8 cellular contexts compared by ENCODE assay signal in genomic region chr1:111204211-111204883, GRCh38. TPM values are rescaled to one million over a fixed set of nuclear protein-coding genes. Genes with fewer than 3 reads are reported as not detected.
DNase-seq lines count a peak whose midpoint lies in the region; ATAC-seq, FAIRE-seq and TF ChIP-seq lines count a peak whose summit lies in the region.

No MANE protein-coding gene starts in this region.

- ATAC-seq in GM18861 (IDR thresholded peaks at IDR 0.05; ENCODE audit: unreplicated experiment) (peak; percentile 49), HG03045 (IDR thresholded peaks at IDR 0.05; ENCODE audit: unreplicated experiment) (peak; percentile 78), RWPE2 (ENCODE audit: low read depth) (peak; percentile 64)
- peak; percentile 55 for ATAC-seq in activated naive CD8-positive, alpha-beta T cell treated with anti-CD3 and anti-CD28 coated beads, Interleukin-2, amount 50 U/mL, for 24 hours

- CTCF ChIA-PET in A673 (lab: Charles Lee): no interaction called here

- DNase-seq in A673 (ENCODE audit: low spot score): no peak
- no peak for DNase-seq in RWPE2 (ENCODE audit: low spot score)
- DNase-seq in activated naive CD8-positive, alpha-beta T cell treated with anti-CD3 and anti-CD28 coated beads, Interleukin-2, amount 50 U/mL, for 24 hours: peak; percentile 69
- peak; percentile 95 for DNase-seq in kidney
- peak; percentile 64 for DNase-seq in stimulated activated CD8-positive, alpha-beta memory T cell treated with anti-CD3 and anti-CD28 coated beads, Interleukin-12 subunit alpha, Interleukin-12 subunit beta, amount 100 ng/mL, for 1 hour (ENCODE audit: low read depth)
- no peak for DNase-seq in NCI-H1694 (lab: John Stamatoyannopoulos, UW)

- TF ChIP-seq CTCF in A673 (conservative IDR thresholded peaks at IDR 0.05; ENCODE audit: low read depth, low read length) (no peak), RWPE2 (IDR thresholded peaks at IDR 0.05; ENCODE audit: poor library complexity, severe bottlenecking) (no peak), kidney (IDR thresholded peaks at IDR 0.05; ENCODE audit: borderline replicate concordance, extremely low read depth, insufficient read depth) (no peak)

- no TSS peak for BruUV-seq in A673 (replicated peaks; lab: Mats Ljungman, UMichigan)

- peak overlapping the region; percentile 96 for H3K4me3 Mint-ChIP-seq in activated naive CD8-positive, alpha-beta T cell treated with anti-CD3 and anti-CD28 coated beads, Interleukin-2, amount 50 U/mL, for 24 hours

- H3K9me3 Mint-ChIP-seq in activated naive CD8-positive, alpha-beta T cell treated with anti-CD3 and anti-CD28 coated beads, Interleukin-2, amount 50 U/mL, for 24 hours: no peaks in the 10 kb centered on the region

- peaks cover 10% of the 10 kb centered on the region for H3K36me3 Mint-ChIP-seq in activated naive CD8-positive, alpha-beta T cell treated with anti-CD3 and anti-CD28 coated beads, Interleukin-2, amount 50 U/mL, for 24 hours (ENCODE audit: low read depth)

- intact Hi-C loops in A673 (cut with micrococcal nuclease; ENCODE audit: unreplicated experiment) (no loop called here), kidney (cut with DNase I) (no loop called here)

- H3K27ac Mint-ChIP-seq in activated naive CD8-positive, alpha-beta T cell treated with anti-CD3 and anti-CD28 coated beads, Interleukin-2, amount 50 U/mL, for 24 hours: peak overlapping the region; percentile 95

- peaks cover 63% of the 10 kb centered on the region for H3K27me3 ChIP-seq in A673 (replicated peaks; ENCODE audit: insufficient read depth, low read depth, low read length, poor library complexity)
- no peaks in the 10 kb centered on the region for H3K27me3 ChIP-seq in RWPE2 (ENCODE audit: insufficient read depth, poor library complexity, severe bottlenecking)

- FAIRE-seq in kidney (lab: Jason Lieb, UNC): no peak

- H3K36me3 ChIP-seq in A673 (ENCODE audit: insufficient read depth, low read length, poor library complexity, severe bottlenecking) (no peaks in the 10 kb centered on the region), RWPE2 (ENCODE audit: low read depth) (no peaks in the 10 kb centered on the region), kidney (ENCODE audit: control insufficient read depth in 1 of 2, insufficient read depth in 2 of 2, low read length in 2 of 2) (no peaks in the 10 kb centered on the region)

- H3K4me1 Mint-ChIP-seq in activated naive CD8-positive, alpha-beta T cell treated with anti-CD3 and anti-CD28 coated beads, Interleukin-2, amount 50 U/mL, for 24 hours: peaks cover 71% of the 10 kb centered on the region

- H3K9ac ChIP-seq in kidney (ENCODE audit: low read length in 2 of 2): peak overlapping the region in 1 of 2 donors; percentile 41

- no peaks in the 10 kb centered on the region for H3K4me1 ChIP-seq in A673 (ENCODE audit: insufficient read depth, low read length, poor library complexity, severe bottlenecking)
- H3K4me1 ChIP-seq in RWPE2 (ENCODE audit: insufficient read depth, poor library complexity, severe bottlenecking): peaks cover 16% of the 10 kb centered on the region
- peaks cover 24 to 35% of the 10 kb centered on the region in 2 donors for H3K4me1 ChIP-seq in kidney (ENCODE audit: control insufficient read depth in 1 of 2, insufficient read depth in 1 of 2, low read depth in 1 of 2, low read length in 2 of 2)

- H3K27me3 Mint-ChIP-seq in activated naive CD8-positive, alpha-beta T cell treated with anti-CD3 and anti-CD28 coated beads, Interleukin-2, amount 50 U/mL, for 24 hours: no peaks in the 10 kb centered on the region

- H3K27ac ChIP-seq in A673 (ENCODE audit: low read depth, low read length, poor library complexity, severe bottlenecking) (no peak overlapping the region), RWPE2 (ENCODE audit: poor library complexity, severe bottlenecking) (peak overlapping the region; percentile 48), kidney (ENCODE audit: low read depth in 2 of 2, low read length in 2 of 2) (peak overlapping the region; percentile 89 to 92)

- H3K4me3 ChIP-seq in A673 (ENCODE audit: low read depth, low read length, poor library complexity, severe bottlenecking) (peak overlapping the region; percentile 43), RWPE2 (ENCODE audit: severe bottlenecking) (peak overlapping the region; percentile 66), kidney (ENCODE audit: low read length in 2 of 2) (peak overlapping the region; percentile 55 to 67)

- H3K9me3 ChIP-seq in A673 (ENCODE audit: low read depth, low read length, poor library complexity, severe bottlenecking) (no peaks in the 10 kb centered on the region), RWPE2 (ENCODE audit: severe bottlenecking) (no peaks in the 10 kb centered on the region), kidney (ENCODE audit: control insufficient read depth in 1 of 2, low read length in 2 of 2) (no peaks in the 10 kb centered on the region)

- POLR2A ChIA-PET in A673 (lab: Charles Lee; ENCODE audit: low non-redundant PET): no interaction called here

RNA-seq across cellular contexts. Expression of gene DENND2D, which starts 3.9 kb away (rescaled TPM):
- total RNA-seq in A673 (2021) (not detected in 2 replicates), kidney (81.0 TPM)
- 45.3 TPM for polyA plus RNA-seq in kidney (ENCODE audit: insufficient read depth, low read depth, low replicate concordance)

RNA-seq across cellular contexts. Expression of gene CHI3L2, which starts 23.2 kb away (rescaled TPM):
- not detected in 2 replicates for total RNA-seq in A673 (2021)
- 27.2 TPM for total RNA-seq in kidney
- 5.8 TPM for polyA plus RNA-seq in kidney (ENCODE audit: insufficient read depth, low read depth, low replicate concordance)

Comparison
In these comparisons a context has a peak if more than half of its experiments do, and no peak if none do; other contexts are left out.
1. DNase-seq: peak in activated naive CD8-positive, alpha-beta T cell treated with anti-CD3 and anti-CD28 coated beads, Interleukin-2, amount 50 U/mL, for 24 hours (single experiment), kidney (single experiment) and stimulated activated CD8-positive, alpha-beta memory T cell treated with anti-CD3 and anti-CD28 coated beads, Interleukin-12 subunit alpha, Interleukin-12 subunit beta, amount 100 ng/mL, for 1 hour (single experiment); none in A673 (single experiment), RWPE2 (single experiment) and NCI-H1694 (single experiment).
2. RNA of gene DENND2D, which starts 3.9 kb away (total RNA-seq): 81.0 TPM in kidney (single experiment); not detected in A673; every median in the first group is over 10 times any median in the second.
3. RNA of gene CHI3L2, which starts 23.2 kb away (total RNA-seq): 27.2 TPM in kidney (single experiment); not detected in A673; every median in the first group is over 10 times any median in the second.
4. Peak in every context shown above with its lines, with median percentiles within 50 percentile points of each other: H3K4me3 ChIP-seq and ATAC-seq.